ENCODE assay signal across 22 cellular contexts in the genomic region with DNA sequence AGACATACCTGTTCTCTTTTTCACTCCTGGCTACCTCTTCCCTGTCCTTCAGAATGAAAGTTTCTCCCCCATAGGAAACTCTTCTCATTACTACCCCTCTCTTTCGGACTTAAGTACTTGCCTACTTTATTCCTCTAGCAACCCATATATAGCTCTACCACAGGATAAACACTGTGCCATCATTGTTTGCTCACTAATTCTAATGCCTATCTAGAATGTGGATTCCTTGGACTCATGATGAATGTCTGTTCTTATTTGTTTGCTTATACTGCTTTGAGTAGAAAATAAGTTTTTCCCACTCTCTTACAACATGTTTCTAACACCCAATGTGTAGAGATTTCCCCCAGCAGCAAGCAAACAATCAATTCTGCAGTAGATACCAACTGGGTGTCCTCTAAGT.
DNase-seq lines count a peak whose midpoint lies in the region; ATAC-seq and TF ChIP-seq lines count a peak whose summit lies in the region.
"Had no signal": no experiment of that assay in that cellular context is flagged by ENCODE, and none has a peak within 500 bp of the region (broad histone marks: within the 10 kb centered on the region; RNA-seq: fewer than 3 reads in every experiment).

No MANE protein-coding gene starts in this region.

- intact Hi-C loops in right lobe of liver (cut with DNase I): no loop called here

- H3K9me3 Mint-ChIP-seq in stimulated activated memory B cell treated with anti-CD40 and anti-IgM and Interleukin-4, amounts not matched to agents 10 μg/mL and 1 μg/mL and 100 μg/mL, for 72 hours: no peaks in the 10 kb centered on the region
- H3K9me3 Mint-ChIP-seq in osteocyte (ENCODE audit: unreplicated experiment): no peaks in the 10 kb centered on the region
- H3K9me3 Mint-ChIP-seq: CD4-positive, alpha-beta T cell; CD8-positive, alpha-beta T cell had no signal

- DNase-seq in LNCaP clone FGC (ENCODE audit: low read depth): peak; percentile 78
- DNase-seq in amniotic epithelial cell (ENCODE audit: low read depth): peak; percentile 14
- no peak for DNase-seq in osteocyte (ENCODE audit: extremely low spot score, unreplicated experiment)
- no peak for DNase-seq in right lobe of liver
- DNase-seq: 8988T; AML-193; Caco-2; Calu3; CD4-positive, alpha-beta T cell; CD8-positive, alpha-beta T cell; DMS153; DMS53; DMS79; DND-41; EL; GDM1 had no signal

- no peak overlapping the region for H3K27ac ChIP-seq in right lobe of liver
- H3K27ac ChIP-seq: BLaER1 treated with 17β-estradiol and CSF1 and Interleukin-3, amounts not matched to agents 10 nM and 100 nM; C4-2B had no signal

- H3K4me1 ChIP-seq in right lobe of liver: no peaks in the 10 kb centered on the region
- H3K4me1 ChIP-seq: BLaER1 treated with 17β-estradiol and CSF1 and Interleukin-3, amounts not matched to agents 10 nM and 100 nM; Caco-2 had no signal

- no peaks in the 10 kb centered on the region for H3K27me3 Mint-ChIP-seq in stimulated activated memory B cell treated with anti-CD40 and anti-IgM and Interleukin-4, amounts not matched to agents 10 μg/mL and 1 μg/mL and 100 μg/mL, for 72 hours
- H3K27me3 Mint-ChIP-seq in osteocyte (ENCODE audit: unreplicated experiment): peaks cover 8% of the 10 kb centered on the region
- H3K27me3 Mint-ChIP-seq: B cell; CD4-positive, alpha-beta T cell had no signal

- H3K9me3 ChIP-seq in right lobe of liver: no peaks in the 10 kb centered on the region
- H3K9me3 ChIP-seq: BLaER1 treated with 17β-estradiol and CSF1 and Interleukin-3, amounts not matched to agents 10 nM and 100 nM; Caco-2 had no signal

- TF ChIP-seq POLR2A in right lobe of liver (IDR thresholded peaks at IDR 0.05): no peak

- TF ChIP-seq CTCF in LNCaP clone FGC (IDR thresholded peaks at IDR 0.05; ENCODE audit: control insufficient read depth, extremely low read depth, insufficient read depth) (no peak), osteocyte (IDR thresholded peaks at IDR 0.05) (no peak), right lobe of liver (IDR thresholded peaks at IDR 0.05) (no peak)

- no peaks in the 10 kb centered on the region for H3K27me3 ChIP-seq in right lobe of liver
- H3K27me3 ChIP-seq: BLaER1 treated with 17β-estradiol and CSF1 and Interleukin-3, amounts not matched to agents 10 nM and 100 nM had no signal

- no peaks in the 10 kb centered on the region for H3K36me3 ChIP-seq in right lobe of liver
- H3K36me3 ChIP-seq: BLaER1 treated with 17β-estradiol and CSF1 and Interleukin-3, amounts not matched to agents 10 nM and 100 nM had no signal

- H3K36me3 Mint-ChIP-seq in stimulated activated memory B cell treated with anti-CD40 and anti-IgM and Interleukin-4, amounts not matched to agents 10 μg/mL and 1 μg/mL and 100 μg/mL, for 72 hours: no peaks in the 10 kb centered on the region
- no peaks in the 10 kb centered on the region for H3K36me3 Mint-ChIP-seq in osteocyte (ENCODE audit: unreplicated experiment)
- H3K36me3 Mint-ChIP-seq: CD8-positive, alpha-beta T cell had no signal

- no peaks in the 10 kb centered on the region for H3K4me1 Mint-ChIP-seq in stimulated activated memory B cell treated with anti-CD40 and anti-IgM and Interleukin-4, amounts not matched to agents 10 μg/mL and 1 μg/mL and 100 μg/mL, for 72 hours
- H3K4me1 Mint-ChIP-seq in osteocyte (ENCODE audit: unreplicated experiment): no peaks in the 10 kb centered on the region
- H3K4me1 Mint-ChIP-seq: B cell had no signal

- H3K4me3 ChIP-seq in LNCaP clone FGC (ENCODE audit: low read depth, low read length) (no peak overlapping the region), right lobe of liver (no peak overlapping the region)
- H3K4me3 ChIP-seq: BLaER1 treated with 17β-estradiol and CSF1 and Interleukin-3, amounts not matched to agents 10 nM and 100 nM; GM12878 had no signal

- H3K4me3 Mint-ChIP-seq in stimulated activated memory B cell treated with anti-CD40 and anti-IgM and Interleukin-4, amounts not matched to agents 10 μg/mL and 1 μg/mL and 100 μg/mL, for 72 hours: no peak overlapping the region
- no peak overlapping the region for H3K4me3 Mint-ChIP-seq in osteocyte (ENCODE audit: unreplicated experiment)
- H3K4me3 Mint-ChIP-seq: B cell; CD4-positive, alpha-beta T cell; CD8-positive, alpha-beta T cell had no signal

- H3K27ac Mint-ChIP-seq in stimulated activated memory B cell treated with anti-CD40 and anti-IgM and Interleukin-4, amounts not matched to agents 10 μg/mL and 1 μg/mL and 100 μg/mL, for 72 hours: no peak overlapping the region
- H3K27ac Mint-ChIP-seq in osteocyte (ENCODE audit: unreplicated experiment): no peak overlapping the region
- H3K27ac Mint-ChIP-seq: B cell; CD4-positive, alpha-beta T cell; CD8-positive, alpha-beta T cell had no signal

- WGBS in right lobe of liver (ENCODE audit: insufficient coverage, low coverage, low lambda C conversion rate, missing lambda C conversion rate): 81% methylated on average over 1 of the region's 1 CpG

- peak; percentile 24 for ATAC-seq in stimulated activated memory B cell treated with anti-CD40 and anti-IgM and Interleukin-4, amounts not matched to agents 10 μg/mL and 1 μg/mL and 100 μg/mL, for 72 hours
- ATAC-seq in right lobe of liver (no peak), HG03025 (IDR thresholded peaks at IDR 0.05; ENCODE audit: low FRiP score, unreplicated experiment) (no peak)
- ATAC-seq: CD8-positive, alpha-beta T cell; GM12878 had no signal

Comparison
In these comparisons a context has a peak if more than half of its experiments do, and no peak if none do; other contexts are left out.
1. DNase-seq: peak in LNCaP clone FGC (single experiment) and amniotic epithelial cell (single experiment); none in osteocyte (single experiment) and right lobe of liver (0 of 3).